ENCODE assay signal across 16 cellular contexts in the genomic region with DNA sequence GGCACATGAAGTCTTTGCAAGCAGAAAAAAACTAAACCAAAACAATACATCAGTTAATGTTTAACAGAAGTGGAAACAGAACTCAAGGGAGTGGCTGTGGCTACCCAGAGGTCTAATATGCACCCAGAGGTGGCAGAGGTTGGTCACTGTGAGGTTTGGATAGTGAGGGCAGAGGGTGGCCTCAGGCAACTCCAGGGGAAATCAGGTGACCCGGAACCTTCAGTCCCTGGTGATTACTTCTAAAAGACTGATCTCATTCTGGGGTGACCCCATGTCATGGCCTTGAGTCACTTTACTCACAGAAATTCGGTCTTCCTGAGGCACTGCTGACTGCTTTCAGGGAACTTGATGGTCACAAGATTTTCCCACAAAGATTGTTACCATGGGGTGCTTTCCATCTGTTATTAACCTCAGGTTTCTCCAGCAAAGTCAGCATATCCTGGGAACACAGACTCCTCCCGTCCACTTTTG.
DNase-seq lines count a peak whose midpoint lies in the region; ATAC-seq, FAIRE-seq and TF ChIP-seq lines count a peak whose summit lies in the region.
"Had no signal": no experiment of that assay in that cellular context is flagged by ENCODE, and none has a peak within 500 bp of the region (broad histone marks: within the 10 kb centered on the region; RNA-seq: fewer than 3 reads in every experiment).

No MANE protein-coding gene starts in this region.

- TF ChIP-seq CTCF in H9 (conservative IDR thresholded peaks at IDR 0.05) (no peak), mucosa of descending colon (IDR thresholded peaks at IDR 0.05) (no peak)

- no peak overlapping the region for H2BK20ac ChIP-seq in H9 (ENCODE audit: low read depth, low read length, poor library complexity, severe bottlenecking)

- H3K4me1 ChIP-seq in H9 (ENCODE audit: insufficient read depth, low read length) (peaks cover 4% of the 10 kb centered on the region; the same call in 1 of the 2 replicates), mucosa of descending colon (ENCODE audit: low read depth) (peaks cover 2% of the 10 kb centered on the region), neuronal stem cell (ENCODE audit: control insufficient read depth in 2 of 2, insufficient read depth in 1 of 2, low read depth in 1 of 2, low read length in 2 of 2) (peaks cover 5 to 12% of the 10 kb centered on the region in 2 donors)

- H3K27me3 ChIP-seq in H9 (ENCODE audit: insufficient read depth, low read length) (no peaks in the 10 kb centered on the region), neuronal stem cell (ENCODE audit: control insufficient read depth in 3 of 3, insufficient read depth in 3 of 3, low read depth in 1 of 3, low read length in 3 of 3) (no peaks in the 10 kb centered on the region)
- H3K27me3 ChIP-seq: ascending aorta had no signal

- no peak overlapping the region for H3K56ac ChIP-seq in H9 (ENCODE audit: insufficient read length, low read depth, low read length)

- no peak overlapping the region for H2AFZ ChIP-seq in H9 (ENCODE audit: low read length)
- H2AFZ ChIP-seq in neuronal stem cell (ENCODE audit: low read length): no peak overlapping the region

- H3K9me3 ChIP-seq in H9 (ENCODE audit: control insufficient read depth, low read depth, low read length): no peaks in the 10 kb centered on the region
- no peaks in the 10 kb centered on the region for H3K9me3 ChIP-seq in mucosa of descending colon
- H3K9me3 ChIP-seq in T-helper 17 cell (ENCODE audit: control insufficient read depth, low read length, poor library complexity, severe bottlenecking): no peaks in the 10 kb centered on the region
- no peaks in the 10 kb centered on the region for H3K9me3 ChIP-seq in neuronal stem cell (replicated peaks in 1 of 2; ENCODE audit: control insufficient read depth in 2 of 2, insufficient read depth in 1 of 2, low read depth in 1 of 2, low read length in 2 of 2)
- H3K9me3 ChIP-seq: ascending aorta, HAP-1 had no signal

- intact Hi-C loops in mucosa of descending colon (cut with DNase I, micrococcal nuclease): no loop called here

- H3K36me3 ChIP-seq in mucosa of descending colon (ENCODE audit: low read depth): no peaks in the 10 kb centered on the region
- no peaks in the 10 kb centered on the region for H3K36me3 ChIP-seq in neuronal stem cell (replicated peaks in 1 of 2; ENCODE audit: control insufficient read depth in 2 of 2, insufficient read depth in 2 of 2, low read length in 2 of 2)
- H3K36me3 ChIP-seq: ascending aorta, HAP-1 had no signal

- H4K5ac ChIP-seq in H9 (ENCODE audit: insufficient read length, low read depth, low read length): no peak overlapping the region

- H3K4me3 Mint-ChIP-seq in H9 (no peak overlapping the region), T-helper 17 cell (no peak overlapping the region)
- H3K4me3 Mint-ChIP-seq: naive B cell had no signal

- no peak overlapping the region for H4K8ac ChIP-seq in H9 (replicated peaks; ENCODE audit: insufficient read length, low read depth, low read length)
- no peak overlapping the region for H4K8ac ChIP-seq in neuronal stem cell (ENCODE audit: low read depth, low read length)

- H3K79me2 ChIP-seq in H9 (ENCODE audit: insufficient read depth, low read length): no peaks in the 10 kb centered on the region

- H2AK5ac ChIP-seq in H9 (ENCODE audit: insufficient read length, low read length): no peak overlapping the region
- H2AK5ac ChIP-seq in neuronal stem cell (ENCODE audit: low read depth, low read length): no peak overlapping the region

- H4K91ac ChIP-seq in H9 (ENCODE audit: insufficient read length, low read depth, low read length): no peak overlapping the region
- H4K91ac ChIP-seq in neuronal stem cell (ENCODE audit: low read depth, low read length, poor library complexity): no peak overlapping the region

- H3K23ac ChIP-seq in H9 (ENCODE audit: insufficient read length, low read depth, low read length): no peak overlapping the region
- H3K23ac ChIP-seq in neuronal stem cell (ENCODE audit: low read depth, low read length, poor library complexity): no peak overlapping the region

- H3K9ac ChIP-seq in H9 (ENCODE audit: extremely low read depth, insufficient read length, low read length): no peak overlapping the region
- no peak overlapping the region for H3K9ac ChIP-seq in neuronal stem cell (ENCODE audit: low read depth, low read length, poor library complexity)

- H2BK120ac ChIP-seq in H9 (ENCODE audit: low read depth, low read length, poor library complexity, severe bottlenecking) (no peak overlapping the region), neuronal stem cell (ENCODE audit: low read depth, low read length) (no peak overlapping the region)

- no peaks in the 10 kb centered on the region for H3K23me2 ChIP-seq in H9 (ENCODE audit: insufficient read length, low read depth, low read length, poor library complexity, severe bottlenecking)

- H3K9me3 Mint-ChIP-seq in H9: peaks cover 31 to 33% of the 10 kb centered on the region in 2 experiments

- FAIRE-seq in RCC 7860 (lab: Jason Lieb, UNC): peak; percentile 87
- FAIRE-seq: G401.6 had no signal

- H4K20me1 ChIP-seq in H9 (ENCODE audit: control insufficient read depth, insufficient read depth, insufficient read length): no peaks in the 10 kb centered on the region

- peak overlapping the region; percentile 80 to 97 (median 95); a peak in 6 of 7 replicates for H3K27ac Mint-ChIP-seq in H9
- H3K27ac Mint-ChIP-seq in T-helper 17 cell: no peak overlapping the region

- no peak overlapping the region for H3T11ph ChIP-seq in H9 (ENCODE audit: low read length)

- WGBS in H9 (ENCODE audit: extremely low coverage, insufficient read length, low lambda C conversion rate): no CpG with 5 or more reads among the region's 3 CpGs
- WGBS in neuronal stem cell (ENCODE audit: extremely low coverage in 2 of 2, insufficient read length in 2 of 2, insufficient replicate concordance in 1 of 2), 2 donors: no CpG with 5 or more reads among the region's 3 CpGs

- no peak overlapping the region for H3K4me2 ChIP-seq in H9 (ENCODE audit: insufficient read depth, insufficient read length, low read length)
- no peak overlapping the region for H3K4me2 ChIP-seq in neuronal stem cell (ENCODE audit: insufficient read depth, low read length, poor library complexity, severe bottlenecking)

- ATAC-seq in GM18517 (IDR thresholded peaks at IDR 0.05; ENCODE audit: unreplicated experiment) (peak; percentile 76), mucosa of descending colon (peak; percentile 48), T-helper 17 cell (no peak)
- ATAC-seq: right cardiac atrium had no signal

- H3K79me1 ChIP-seq in H9 (ENCODE audit: insufficient read depth, low read depth, low read length, poor library complexity, severe bottlenecking): no peaks in the 10 kb centered on the region
- H3K79me1 ChIP-seq in neuronal stem cell (ENCODE audit: low read depth, low read length): no peaks in the 10 kb centered on the region

- H3K27ac ChIP-seq in H9 (ENCODE audit: insufficient read length, low read depth, low read length) (peak overlapping the region; percentile 2), neuronal stem cell (replicated peaks; ENCODE audit: low read length) (no peak overlapping the region)
- H3K27ac ChIP-seq: ascending aorta had no signal

- H3K4me1 Mint-ChIP-seq in H9: peaks cover 30 to 41% of the 10 kb centered on the region in 2 experiments
- no peaks in the 10 kb centered on the region for H3K4me1 Mint-ChIP-seq in T-helper 17 cell

- H3K4ac ChIP-seq in H9 (ENCODE audit: low read depth, low read length): no peak overlapping the region
- no peak overlapping the region for H3K4ac ChIP-seq in neuronal stem cell (ENCODE audit: low read length)

- H3K36me3 Mint-ChIP-seq in H9 (ENCODE audit: insufficient read depth in 1 of 3, low read depth in 3 of 3): peaks cover 3 to 43% (median 21%) of the 10 kb centered on the region in 3 experiments
- H3K36me3 Mint-ChIP-seq in T-helper 17 cell (ENCODE audit: low read depth): no peaks in the 10 kb centered on the region
- H3K36me3 Mint-ChIP-seq: naive B cell had no signal

- H2BK5ac ChIP-seq in H9 (ENCODE audit: insufficient read length, low read length) (no peak overlapping the region), neuronal stem cell (ENCODE audit: low read length) (no peak overlapping the region)

- no peaks in the 10 kb centered on the region for H3K27me3 Mint-ChIP-seq in H9 (ENCODE audit: low read depth)
- H3K27me3 Mint-ChIP-seq in T-helper 17 cell: no peaks in the 10 kb centered on the region
- H3K27me3 Mint-ChIP-seq: naive B cell had no signal

- H2BK15ac ChIP-seq in H9 (ENCODE audit: low read depth, low read length): no peak overlapping the region
- no peak overlapping the region for H2BK15ac ChIP-seq in neuronal stem cell (ENCODE audit: low read length)

- no peak overlapping the region for H3K14ac ChIP-seq in H9 (ENCODE audit: insufficient read depth, low read length)
- no peak overlapping the region for H3K14ac ChIP-seq in neuronal stem cell (ENCODE audit: low read length)

- no peak overlapping the region for H3K18ac ChIP-seq in H9 (ENCODE audit: insufficient read length, low read depth, low read length)
- no peak overlapping the region for H3K18ac ChIP-seq in neuronal stem cell (ENCODE audit: low read length)

- DNase-seq in H9 (no peak), RCC 7860 (ENCODE audit: low spot score) (peak; percentile 67), mucosa of descending colon (peak in 1 of 3 donors; percentile 17), NCI-H69 (lab: John Stamatoyannopoulos, UW) (no peak), hepatic stellate cell (ENCODE audit: low spot score) (no peak), T-helper 17 cell (no peak), neuronal stem cell (ENCODE audit: low spot score) (no peak)
- DNase-seq: activated T-cell treated with anti-CD3 and anti-CD28 coated beads, Interleukin-2, amount 50 U/mL, for 48 hours; naive B cell; NCI-H2081 treated with DMSO at 0.1 percent for 48 hours; NK-92 treated with Interleukin-12 subunit alpha and Interleukin-12 subunit beta, amount 100 ng/mL, for 24 hours; right cardiac atrium had no signal

- H2BK12ac ChIP-seq in H9 (ENCODE audit: insufficient read length, low read depth, low read length) (no peak overlapping the region), neuronal stem cell (ENCODE audit: low read length) (no peak overlapping the region)

- H3K4me3 ChIP-seq in mucosa of descending colon (no peak overlapping the region), neuronal stem cell (ENCODE audit: low read length in 2 of 2) (no peak overlapping the region)
- H3K4me3 ChIP-seq: ascending aorta, HAP-1 had no signal
